In genomic region chr2:234911271-234911670, GRCh38 we compare ENCODE assay signal across 13 cellular contexts. TPM values are rescaled to one million over a fixed set of nuclear protein-coding genes. Genes with fewer than 3 reads are reported as not detected.
DNase-seq lines count a peak whose midpoint lies in the region; ATAC-seq and TF ChIP-seq lines count a peak whose summit lies in the region.
"Had no signal": no experiment of that assay in that cellular context is flagged by ENCODE, and none has a peak within 500 bp of the region (broad histone marks: within the 10 kb centered on the region; RNA-seq: fewer than 3 reads in every experiment).

No MANE protein-coding gene starts in this region.

- no peaks in the 10 kb centered on the region for H3K36me3 ChIP-seq in PC-9 (ENCODE audit: low read depth)

- intact Hi-C loops in PC-9 (cut with micrococcal nuclease; ENCODE audit: unreplicated experiment): no loop called here

- peaks cover 4% of the 10 kb centered on the region for H3F3A ChIP-seq in PC-9 (ENCODE audit: insufficient read depth, low read depth)

- DNase-seq in ELF-1 (ENCODE audit: low read depth, low spot score): peak; percentile 31
- DNase-seq in PC-9: peak; percentile 75 to 89
- peak; percentile 65 for DNase-seq in dedifferentiated amniotic fluid mesenchymal stem cell (ENCODE audit: extremely low spot score)
- peak; percentile 45 for DNase-seq in myocyte (ENCODE audit: low read depth)
- DNase-seq in stimulated activated naive CD4-positive, alpha-beta T cell treated with Interleukin-2 at 50 U/mL for 16 hours (lab: John Stamatoyannopoulos, UW): no peak
- no peak for DNase-seq in type B pancreatic cell (ENCODE audit: extremely low spot score, unreplicated experiment)
- DNase-seq in SW480 (ENCODE audit: low spot score): no peak
- DNase-seq: activated CD4-positive, alpha-beta memory T cell treated with anti-CD3 and anti-CD28 coated beads, Interleukin-2, amount 10 ng/mL, durations not matched to agents 7 days and 5 days; activated naive CD8-positive, alpha-beta T cell treated with anti-CD3 and anti-CD28 coated beads, Interleukin-2, amount 10 ng/mL, durations not matched to agents 7 days and 5 days; CD8-positive, alpha-beta memory T cell; endodermal cell; naive thymus-derived CD4-positive, alpha-beta T cell had no signal

- no peaks in the 10 kb centered on the region for H3K9me3 Mint-ChIP-seq in type B pancreatic cell
- H3K9me3 Mint-ChIP-seq: activated CD4-positive, alpha-beta memory T cell treated with anti-CD3 and anti-CD28 coated beads, Interleukin-2, amount 10 ng/mL, durations not matched to agents 7 days and 5 days; activated naive CD8-positive, alpha-beta T cell treated with anti-CD3 and anti-CD28 coated beads, Interleukin-2, amount 10 ng/mL, durations not matched to agents 7 days and 5 days; CD8-positive, alpha-beta memory T cell; endodermal cell had no signal

- peaks cover 17% of the 10 kb centered on the region for H3K4me1 ChIP-seq in PC-9 (replicated peaks; ENCODE audit: insufficient read depth)

- no peak overlapping the region for H3K27ac ChIP-seq in PC-9

- no peak for ATAC-seq in HG03565 (IDR thresholded peaks at IDR 0.05; ENCODE audit: unreplicated experiment)
- ATAC-seq: naive thymus-derived CD4-positive, alpha-beta T cell had no signal

- no peaks in the 10 kb centered on the region for H3K79me2 ChIP-seq in PC-9 (ENCODE audit: low read depth)

- TF ChIP-seq CTCF in PC-9 (conservative IDR thresholded peaks at IDR 0.05) (no peak), type B pancreatic cell (conservative IDR thresholded peaks at IDR 0.05) (no peak)

- H3K4me3 ChIP-seq in PC-9: no peak overlapping the region

- H3K4me3 Mint-ChIP-seq in type B pancreatic cell: no peak overlapping the region
- H3K4me3 Mint-ChIP-seq: activated CD4-positive, alpha-beta memory T cell treated with anti-CD3 and anti-CD28 coated beads, Interleukin-2, amount 10 ng/mL, durations not matched to agents 7 days and 5 days; activated naive CD8-positive, alpha-beta T cell treated with anti-CD3 and anti-CD28 coated beads, Interleukin-2, amount 10 ng/mL, durations not matched to agents 7 days and 5 days; CD8-positive, alpha-beta memory T cell; endodermal cell; naive thymus-derived CD4-positive, alpha-beta T cell had no signal

- CTCF ChIA-PET in PC-9 (lab: Charles Lee): interaction anchor here (0.8 kb wide), 1 partner anchor 196 kb away, joined by 3 read pairs; no protein-coding TSS in a partner anchor

- H4K20me1 ChIP-seq in PC-9 (ENCODE audit: insufficient read depth): no peaks in the 10 kb centered on the region

- H3K36me3 Mint-ChIP-seq in type B pancreatic cell: no peaks in the 10 kb centered on the region
- H3K36me3 Mint-ChIP-seq: activated naive CD8-positive, alpha-beta T cell treated with anti-CD3 and anti-CD28 coated beads, Interleukin-2, amount 10 ng/mL, durations not matched to agents 7 days and 5 days; naive thymus-derived CD4-positive, alpha-beta T cell had no signal

- no TSS peak for BruUV-seq in PC-9 (replicated peaks; lab: Mats Ljungman, UMichigan)

- no peaks in the 10 kb centered on the region for H3K27me3 ChIP-seq in PC-9 (ENCODE audit: insufficient read depth, low read depth)

- POLR2A ChIA-PET in PC-9 (lab: Charles Lee; ENCODE audit: unreplicated experiment): interaction anchor here (0.5 to 0.7 kb wide), 3 partner anchors 28 to 188 kb away, joined by 3 to 8 read pairs (median 3); partner anchors contain the start of gene SH3BP4

- H3K4me2 ChIP-seq in PC-9: 0 out of 2 replicates have a peak overlapping the region, but pooled peaks have one; percentile 8

- peaks cover 6% of the 10 kb centered on the region for H3K4me1 Mint-ChIP-seq in type B pancreatic cell (ENCODE audit: unreplicated experiment)
- H3K4me1 Mint-ChIP-seq: activated CD4-positive, alpha-beta memory T cell treated with anti-CD3 and anti-CD28 coated beads, Interleukin-2, amount 10 ng/mL, durations not matched to agents 7 days and 5 days; naive thymus-derived CD4-positive, alpha-beta T cell had no signal

- H3K27ac Mint-ChIP-seq in type B pancreatic cell: no peak overlapping the region
- H3K27ac Mint-ChIP-seq: activated CD4-positive, alpha-beta memory T cell treated with anti-CD3 and anti-CD28 coated beads, Interleukin-2, amount 10 ng/mL, durations not matched to agents 7 days and 5 days; activated naive CD8-positive, alpha-beta T cell treated with anti-CD3 and anti-CD28 coated beads, Interleukin-2, amount 10 ng/mL, durations not matched to agents 7 days and 5 days; CD8-positive, alpha-beta memory T cell; endodermal cell; naive thymus-derived CD4-positive, alpha-beta T cell had no signal

- no peaks in the 10 kb centered on the region for H3K9me3 ChIP-seq in PC-9 (ENCODE audit: insufficient read depth, low read depth)

- H3K27me3 Mint-ChIP-seq in type B pancreatic cell: no peaks in the 10 kb centered on the region

- H3K9me2 ChIP-seq in PC-9 (ENCODE audit: insufficient read depth): no peaks in the 10 kb centered on the region

- no peak overlapping the region for H2AFZ ChIP-seq in PC-9

RNA-seq across cellular contexts. Expression of gene SH3BP4, which starts 40.5 kb away (rescaled TPM):
- 131 and 135 TPM in 2 replicates for total RNA-seq in PC-9 (2021)
- total RNA-seq in myocyte: 20.0 and 27.4 TPM in 2 replicates
- polyA plus RNA-seq in myocyte (2012): 41.6 TPM
- 42.6 and 49.5 TPM in 2 replicates for total RNA-seq in type B pancreatic cell (ENCODE audit: low replicate concordance)
- polyA plus RNA-seq: CD8-positive, alpha-beta memory T cell; naive thymus-derived CD4-positive, alpha-beta T cell had no signal

Comparison
In these comparisons a context has a peak if more than half of its experiments do, and no peak if none do; other contexts are left out.
1. DNase-seq: peak in ELF-1 (single experiment), PC-9 (2 of 2), dedifferentiated amniotic fluid mesenchymal stem cell (single experiment) and myocyte (single experiment); none in stimulated activated naive CD4-positive, alpha-beta T cell treated with Interleukin-2 at 50 U/mL for 16 hours (single experiment), type B pancreatic cell (single experiment) and SW480 (single experiment).